In the genomic region with DNA sequence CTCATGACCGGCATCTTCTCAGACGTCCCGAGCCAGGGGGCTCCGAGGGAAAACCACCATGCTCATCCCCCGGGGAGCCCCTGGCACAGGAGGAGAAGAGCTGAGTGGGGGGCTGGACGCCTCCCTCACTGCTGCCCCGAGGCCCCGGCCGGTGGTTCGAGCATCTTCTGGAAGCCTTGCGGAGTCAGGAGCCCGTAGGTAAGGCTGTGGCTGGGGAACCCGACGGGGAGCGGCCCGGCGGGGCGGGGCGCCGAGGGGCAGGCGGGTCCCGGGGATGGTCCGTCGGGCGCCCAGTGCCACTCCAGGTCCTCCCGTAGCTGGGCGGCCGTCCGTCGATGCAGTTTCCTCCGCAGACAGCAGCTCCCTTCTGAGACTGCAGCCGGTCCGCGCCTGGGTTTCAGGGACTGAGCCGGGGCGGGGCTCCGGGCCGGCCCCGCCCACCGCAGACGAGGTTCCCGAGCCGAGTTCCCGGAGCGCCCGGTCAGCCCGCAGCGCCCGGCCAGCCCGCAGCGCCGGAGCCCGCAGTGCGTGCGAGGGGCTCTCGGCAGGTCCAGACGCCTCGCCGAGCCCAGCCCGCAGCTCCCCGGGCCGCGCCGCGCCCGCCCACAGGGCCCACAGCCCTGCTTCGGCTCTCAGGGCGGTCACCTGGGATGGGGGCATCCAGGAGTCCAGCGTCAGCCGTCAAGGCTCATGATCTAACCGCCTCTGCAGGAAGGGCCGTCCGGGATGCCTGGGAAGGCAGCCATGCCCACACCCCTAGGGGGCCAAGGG, we compare ENCODE assay signal across 9 cellular contexts. TPM values are rescaled to one million over a fixed set of nuclear protein-coding genes. Genes with fewer than 3 reads are reported as not detected.
DNase-seq lines count a peak whose midpoint lies in the region; ATAC-seq and TF ChIP-seq lines count a peak whose summit lies in the region.
"Had no signal": no experiment of that assay in that cellular context is flagged by ENCODE, and none has a peak within 500 bp of the region (broad histone marks: within the 10 kb centered on the region; RNA-seq: fewer than 3 reads in every experiment).

A gene (minus strand): TSS at position 369 of the 771 bp plus-strand sequence. CDS start 355 bp downstream, at position 14.

- peak within 1 kb of the TSS; percentile 38 for H3K4me3 Mint-ChIP-seq in activated CD8-positive, alpha-beta T cell treated with anti-CD3 and anti-CD28 coated beads, Interleukin-2, amount 10 ng/mL, durations not matched to agents 7 days and 5 days

- no peaks in the 10 kb centered on the region for H3K36me3 Mint-ChIP-seq in activated CD8-positive, alpha-beta T cell treated with anti-CD3 and anti-CD28 coated beads, Interleukin-2, amount 10 ng/mL, durations not matched to agents 7 days and 5 days (ENCODE audit: low read depth)

- peak; percentile 76 for ATAC-seq in activated CD8-positive, alpha-beta T cell treated with anti-CD3 and anti-CD28 coated beads, Interleukin-2, amount 10 ng/mL, durations not matched to agents 7 days and 5 days
- ATAC-seq in HG02870 (IDR thresholded peaks at IDR 0.05; ENCODE audit: unreplicated experiment), result no peak

- TF ChIP-seq POLR2A in NB4 (IDR thresholded peaks at IDR 0.05; ENCODE audit: extremely low read depth, insufficient read length) (no peak), esophagus muscularis mucosa (IDR thresholded peaks at IDR 0.05; ENCODE audit: low read depth) (no peak), uterus (IDR thresholded peaks at IDR 0.05) (peak; percentile 68 to 89)

- H3K27ac Mint-ChIP-seq in activated CD8-positive, alpha-beta T cell treated with anti-CD3 and anti-CD28 coated beads, Interleukin-2, amount 10 ng/mL, durations not matched to agents 7 days and 5 days, result no peak within 1 kb of the TSS

- 7% methylated on average over 10 of the region's 73 CpGs for WGBS in esophagus muscularis mucosa

- TF ChIP-seq EP300 in esophagus muscularis mucosa (IDR thresholded peaks at IDR 0.05), result no peak

- H3K9me3 Mint-ChIP-seq in activated CD8-positive, alpha-beta T cell treated with anti-CD3 and anti-CD28 coated beads, Interleukin-2, amount 10 ng/mL, durations not matched to agents 7 days and 5 days (ENCODE audit: insufficient read depth), result no peaks in the 10 kb centered on the region

- H3K36me3 ChIP-seq in esophagus muscularis mucosa (peaks cover 0 to 4% (median 0%) of the 10 kb centered on the region in 4 donors), muscle layer of colon (ENCODE audit: insufficient read depth, low read length) (no peaks in the 10 kb centered on the region), uterus (no peaks in the 10 kb centered on the region)

- H3K4me1 Mint-ChIP-seq in activated CD8-positive, alpha-beta T cell treated with anti-CD3 and anti-CD28 coated beads, Interleukin-2, amount 10 ng/mL, durations not matched to agents 7 days and 5 days (ENCODE audit: low read depth), result peaks cover 8% of the 10 kb centered on the region

- peaks cover 12% of the 10 kb centered on the region for H3K27me3 Mint-ChIP-seq in activated CD8-positive, alpha-beta T cell treated with anti-CD3 and anti-CD28 coated beads, Interleukin-2, amount 10 ng/mL, durations not matched to agents 7 days and 5 days (ENCODE audit: low read depth)

- H3K27ac ChIP-seq in esophagus muscularis mucosa (replicated peaks in 1 of 4), result peak within 1 kb of the TSS; percentile 46 to 67 (median 52)
- H3K27ac ChIP-seq in muscle layer of colon (ENCODE audit: low read depth, low read length), result no peak within 1 kb of the TSS
- peak within 1 kb of the TSS; percentile 25 to 40 for H3K27ac ChIP-seq in uterus
- H3K27ac ChIP-seq: C4-2B had no signal

- TF ChIP-seq CTCF in NB4 (IDR thresholded peaks at IDR 0.05; ENCODE audit: low read depth, low read length) (no peak), esophagus muscularis mucosa (IDR thresholded peaks at IDR 0.05) (no peak), uterus (IDR thresholded peaks at IDR 0.05) (peak in 1 of 4 experiments; percentile 0)

- H3K9me3 ChIP-seq in esophagus muscularis mucosa, result no peaks in the 10 kb centered on the region
- H3K9me3 ChIP-seq in muscle layer of colon (ENCODE audit: low read length), result no peaks in the 10 kb centered on the region
- no peaks in the 10 kb centered on the region for H3K9me3 ChIP-seq in uterus

- POLR2A ChIA-PET in activated CD8-positive, alpha-beta T cell treated with anti-CD3 and anti-CD28 coated beads, Interleukin-2, amount 10 ng/mL, durations not matched to agents 7 days and 5 days (lab: Charles Lee), result interaction anchor here (0.7 kb wide), 1 partner anchor 16 kb away, joined by 3 read pairs; no protein-coding TSS in a partner anchor

- DNase-seq in NCI-H1417 (lab: John Stamatoyannopoulos, UW), result peak; percentile 63 to 70 (median 65)
- DNase-seq in NCI-H1417 treated with DMSO at 0.1 percent for 48 hours (lab: John Stamatoyannopoulos, UW), result no peak
- peak; percentile 38 for DNase-seq in NB4 (ENCODE audit: low read depth)
- DNase-seq in activated CD8-positive, alpha-beta T cell treated with anti-CD3 and anti-CD28 coated beads, Interleukin-2, amount 10 ng/mL, durations not matched to agents 7 days and 5 days, result peak; percentile 40
- DNase-seq in esophagus muscularis mucosa (ENCODE audit: extremely low spot score), result no peak
- peak; percentile 53 to 78 for DNase-seq in uterus

- no peak within 1 kb of the TSS for H3K4me3 ChIP-seq in NB4 (ENCODE audit: low read depth, low read length)
- H3K4me3 ChIP-seq in esophagus muscularis mucosa, result peak within 1 kb of the TSS; percentile 62 to 73 (median 66)
- H3K4me3 ChIP-seq in muscle layer of colon (ENCODE audit: low read depth in 1 of 2, low read length in 2 of 2), result peak within 1 kb of the TSS; percentile 41 to 55
- peak within 1 kb of the TSS; percentile 33 to 40 for H3K4me3 ChIP-seq in uterus

- H3K9ac ChIP-seq in muscle layer of colon (ENCODE audit: low read length), result no peak within 1 kb of the TSS

- peaks cover 0 to 46% (median 0%) of the 10 kb centered on the region in 4 donors for H3K27me3 ChIP-seq in esophagus muscularis mucosa
- peaks cover 0 to 25% of the 10 kb centered on the region in 2 donors for H3K27me3 ChIP-seq in muscle layer of colon (ENCODE audit: control insufficient read depth in 1 of 2, insufficient read depth in 2 of 2, low read length in 2 of 2)
- H3K27me3 ChIP-seq in uterus, result no peaks in the 10 kb centered on the region

- H3K4me1 ChIP-seq in esophagus muscularis mucosa, result peaks cover 28 to 55% (median 38%) of the 10 kb centered on the region in 4 donors
- peaks cover 5% of the 10 kb centered on the region for H3K4me1 ChIP-seq in muscle layer of colon (ENCODE audit: insufficient read depth, low read length)
- H3K4me1 ChIP-seq in uterus, result no peaks in the 10 kb centered on the region

- CTCF ChIA-PET in activated CD8-positive, alpha-beta T cell treated with anti-CD3 and anti-CD28 coated beads, Interleukin-2, amount 10 ng/mL, durations not matched to agents 7 days and 5 days (lab: Charles Lee), result interaction anchor here (0.7 to 2.9 kb wide), 3 partner anchors 10 to 133 kb away, joined by 3 to 18 read pairs (median 10); no protein-coding TSS in a partner anchor

- intact Hi-C loops in esophagus muscularis mucosa (cut with DNase I), result no loop called here
- intact Hi-C loops in uterus (cut with DNase I; ENCODE audit: low total_unique reads), result no loop called here

RNA-seq across cellular contexts. Expression of the gene that starts here (rescaled TPM):
- total RNA-seq in activated CD8-positive, alpha-beta T cell treated with anti-CD3 and anti-CD28 coated beads, Interleukin-2, amount 10 ng/mL, durations not matched to agents 7 days and 5 days, result under 1 TPM in 1 of 2 experiments, not detected in 1; 0.21 TPM
- total RNA-seq in esophagus muscularis mucosa (10 to 100 TPM; 16.7 to 69.6 (median 18.4) TPM), uterus (10 to 100 TPM in 2 of 4 donors, 1 to 10 TPM in 2; 2.7 to 32.4 (median 15.4) TPM)

Comparison
In these comparisons a context has a peak if more than half of its experiments do, and no peak if none do; other contexts are left out.
1. DNase-seq: peak in NCI-H1417 (3 of 3), NB4 (single experiment) and uterus (2 of 2); none in NCI-H1417 treated with DMSO at 0.1 percent for 48 hours (single experiment) and esophagus muscularis mucosa (single experiment).
2. Peak in DNase-seq and ATAC-seq in activated CD8-positive, alpha-beta T cell treated with anti-CD3 and anti-CD28 coated beads, Interleukin-2, amount 10 ng/mL, durations not matched to agents 7 days and 5 days; RNA of the gene not detected or under 1 TPM.
3. POLR2A ChIP-seq: peak in uterus (2 of 2); none in NB4 (single experiment) and esophagus muscularis mucosa (single experiment).